Comparison of ENCODE assay signal across 8 cellular contexts in the genomic region with DNA sequence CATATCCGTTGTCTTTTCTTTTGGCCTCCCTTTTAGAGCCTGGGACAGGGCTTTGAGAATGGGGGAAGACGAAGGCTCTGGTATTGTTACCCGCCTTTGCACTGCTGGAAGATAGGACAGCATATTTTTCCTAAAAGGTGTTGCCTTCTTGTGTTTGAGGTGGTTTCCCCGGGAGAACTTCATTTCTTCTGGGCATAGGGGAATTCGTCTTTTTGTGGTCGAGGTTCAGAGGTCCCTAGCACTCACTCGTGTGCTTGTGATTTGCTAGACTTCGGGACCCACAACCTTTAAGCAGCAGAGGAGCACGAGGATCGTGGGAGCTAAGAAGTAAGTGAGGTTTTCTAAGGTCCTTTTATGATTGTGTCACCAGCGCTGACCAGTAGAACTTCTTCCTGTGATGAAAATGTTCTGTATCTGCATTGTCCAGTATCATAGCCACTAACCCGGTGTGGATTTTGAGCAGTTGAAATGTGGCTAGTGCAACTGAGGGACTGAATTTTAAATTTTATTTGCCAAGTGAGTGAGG. TPM values are rescaled to one million over a fixed set of nuclear protein-coding genes. Genes with fewer than 3 reads are reported as not detected.
DNase-seq lines count a peak whose midpoint lies in the region; ATAC-seq and TF ChIP-seq lines count a peak whose summit lies in the region.

No MANE protein-coding gene starts in this region.

- no peak for ATAC-seq in GM21367 (IDR thresholded peaks at IDR 0.05; ENCODE audit: unreplicated experiment)
- ATAC-seq in HG03280 (IDR thresholded peaks at IDR 0.05; ENCODE audit: unreplicated experiment): no peak

- H3K4me1 ChIP-seq in SJSA1 (replicated peaks): peaks cover 26% of the 10 kb centered on the region
- peaks cover 17 to 18% of the 10 kb centered on the region in 2 experiments for H3K4me1 ChIP-seq in neutrophil (ENCODE audit: control insufficient read depth in 1 of 2, insufficient read depth in 1 of 2, low read depth in 1 of 2, low read length in 1 of 2)

- H3K27ac ChIP-seq in SJSA1: peak overlapping the region; percentile 61
- H3K27ac ChIP-seq in neutrophil: peak overlapping the region; percentile 77

- DNase-seq in NCI-H748 (lab: John Stamatoyannopoulos, UW; ENCODE audit: unreplicated experiment) (peak; percentile 40), NCI-H748 treated with DMSO at 0.1 percent for 48 hours (lab: John Stamatoyannopoulos, UW) (no peak), SJSA1 (ENCODE audit: low read depth in 1 of 2, low spot score in 2 of 2) (no peak), epithelial cell of proximal tubule (ENCODE audit: low read depth) (peak; percentile 2), NCI-H187 treated with DMSO at 0.1 percent for 48 hours (lab: John Stamatoyannopoulos, UW) (no peak)

- peak overlapping the region; percentile 60 for H3K4me3 ChIP-seq in SJSA1
- peak overlapping the region; percentile 80 for H3K4me3 ChIP-seq in epithelial cell of proximal tubule (ENCODE audit: low read depth, low read length)
- H3K4me3 ChIP-seq in neutrophil (ENCODE audit: low read depth in 1 of 2, low read length in 1 of 2): peak overlapping the region; percentile 77 to 81

- TF ChIP-seq CTCF in epithelial cell of proximal tubule (conservative IDR thresholded peaks at IDR 0.05; ENCODE audit: low read depth, low read length): no peak
- TF ChIP-seq CTCF in neutrophil (IDR thresholded peaks at IDR 0.05): no peak

- H3K27me3 ChIP-seq in SJSA1 (replicated peaks): no peaks in the 10 kb centered on the region
- H3K27me3 ChIP-seq in neutrophil: peaks cover 12% of the 10 kb centered on the region

- H3K36me3 ChIP-seq in SJSA1 (peaks cover 10% of the 10 kb centered on the region; the same call in 1 of the 2 replicates), neutrophil (no peaks in the 10 kb centered on the region)

- 0 out of 2 replicates have a peak, but pooled peaks cover 2% of the 10 kb centered on the region for H3K9me3 ChIP-seq in SJSA1 (replicated peaks)
- H3K9me3 ChIP-seq in neutrophil: no peaks in the 10 kb centered on the region

RNA-seq across cellular contexts. Expression of gene ZNF512, which starts 0.6 kb away (rescaled TPM):
- total RNA-seq in SJSA1 (2014; rRNA removed; shearing (Covaris generic)): 35.2 and 52.8 TPM in 2 replicates
- 26.3 and 27.4 TPM in 2 replicates for total RNA-seq in epithelial cell of proximal tubule

RNA-seq across cellular contexts. Expression of gene CCDC121, which starts 45.4 kb away (rescaled TPM):
- 2.4 and 2.9 TPM in 2 replicates for total RNA-seq in SJSA1 (2014; rRNA removed; shearing (Covaris generic))
- 0.12 and 2.5 TPM in 2 replicates for total RNA-seq in epithelial cell of proximal tubule

RNA-seq across cellular contexts. Expression of gene GPN1, which starts 45.4 kb away (rescaled TPM):
- 68.8 and 70.2 TPM in 2 replicates for total RNA-seq in SJSA1 (2014; rRNA removed; shearing (Covaris generic))
- total RNA-seq in epithelial cell of proximal tubule: 45.3 and 67.6 TPM in 2 replicates

Comparison
In these comparisons a context has a peak if more than half of its experiments do, and no peak if none do; other contexts are left out.
1. DNase-seq: peak in NCI-H748 (single experiment) and epithelial cell of proximal tubule (single experiment); none in NCI-H748 treated with DMSO at 0.1 percent for 48 hours (single experiment), SJSA1 (0 of 2) and NCI-H187 treated with DMSO at 0.1 percent for 48 hours (single experiment).
2. Peak in every context shown above with its lines, with median percentiles within 50 percentile points of each other: H3K4me3 ChIP-seq.